8 cellular contexts compared by ENCODE assay signal in the genomic region with DNA sequence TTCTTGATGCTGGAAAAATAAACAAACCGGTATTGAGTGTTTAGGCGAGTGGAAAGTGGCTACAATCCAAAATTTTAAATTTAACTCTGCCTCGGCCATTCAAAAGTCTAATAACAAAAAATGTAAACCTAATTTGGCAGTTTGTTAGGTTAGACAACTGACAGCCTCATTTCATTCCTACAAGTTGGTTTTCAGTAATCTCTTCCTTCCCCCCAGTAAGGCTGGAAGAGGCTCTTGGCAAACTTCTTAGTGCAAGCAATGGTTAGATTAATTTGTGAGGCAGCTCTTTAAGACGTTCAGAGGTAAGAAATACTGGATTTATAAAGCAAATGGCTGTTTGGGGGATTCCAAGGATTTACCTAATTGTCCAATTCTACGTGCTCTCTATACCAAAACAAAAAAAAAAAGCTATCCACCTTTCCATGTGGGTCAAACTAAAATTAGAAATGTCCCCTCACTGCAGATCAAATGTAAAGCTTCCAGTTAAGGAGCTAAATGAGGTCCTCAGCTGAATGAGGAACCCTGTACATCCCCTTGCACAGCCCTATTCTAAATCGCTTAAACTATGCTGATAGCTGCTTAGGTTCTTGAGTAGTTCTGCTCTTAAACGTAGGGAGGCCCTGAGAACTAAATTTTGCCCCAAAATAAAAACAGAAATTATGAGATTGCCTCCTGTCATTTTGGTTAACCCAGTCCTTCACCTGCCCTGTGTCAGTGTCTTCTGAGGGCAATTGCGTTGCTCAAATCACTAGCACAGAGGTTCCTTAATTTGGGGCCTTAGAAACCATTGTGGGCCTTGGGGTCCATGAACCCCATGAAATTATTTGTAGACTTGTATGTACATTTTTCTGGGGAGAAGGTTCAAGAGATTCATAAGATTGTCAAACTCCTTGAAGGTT. TPM values are rescaled to one million over a fixed set of nuclear protein-coding genes. Genes with fewer than 3 reads are reported as not detected.
DNase-seq lines count a peak whose midpoint lies in the region; ATAC-seq, FAIRE-seq and TF ChIP-seq lines count a peak whose summit lies in the region.

No MANE protein-coding gene starts in this region.

- peaks cover 35% of the 10 kb centered on the region for H3K4me1 Mint-ChIP-seq in activated T-cell treated with anti-CD3 and anti-CD28 coated beads, Interleukin-2, amount 50 U/mL, for 72 hours (ENCODE audit: low read depth)
- peaks cover 28% of the 10 kb centered on the region for H3K4me1 Mint-ChIP-seq in activated T-helper 1 cell treated with anti-CD3 and anti-CD28 coated beads, Interleukin-12 subunit alpha, Interleukin-12 subunit beta, Interleukin-2, Interleukin-4 antibody, amounts not matched to agents 30 ng/mL and 10 ng/mL and 1 ng/mL, durations not matched to agents 14 hours and 24 hours and 36 hours (ENCODE audit: low read depth)
- peaks cover 42% of the 10 kb centered on the region for H3K4me1 Mint-ChIP-seq in type B pancreatic cell (ENCODE audit: unreplicated experiment)

- intact Hi-C loops in activated T-helper 1 cell treated with anti-CD3 and anti-CD28 coated beads, Interleukin-12 subunit alpha, Interleukin-12 subunit beta, Interleukin-2, Interleukin-4 antibody, amounts not matched to agents 30 ng/mL and 10 ng/mL and 1 ng/mL, durations not matched to agents 14 hours and 24 hours and 36 hours (cut with micrococcal nuclease): loop anchor here (1.0 kb wide), 1 partner anchor 22 kb away; no protein-coding TSS in a partner anchor

- peak overlapping the region; percentile 70 to 94 (median 92) for H3K4me3 ChIP-seq in keratinocyte (ENCODE audit: control insufficient read depth in 2 of 3, extremely low read depth in 1 of 3, insufficient read depth in 2 of 3, low read depth in 1 of 3, low read length in 3 of 3)

- H3K9me3 Mint-ChIP-seq in activated T-cell treated with anti-CD3 and anti-CD28 coated beads, Interleukin-2, amount 50 U/mL, for 72 hours: no peaks in the 10 kb centered on the region
- no peaks in the 10 kb centered on the region for H3K9me3 Mint-ChIP-seq in activated T-helper 1 cell treated with anti-CD3 and anti-CD28 coated beads, Interleukin-12 subunit alpha, Interleukin-12 subunit beta, Interleukin-2, Interleukin-4 antibody, amounts not matched to agents 30 ng/mL and 10 ng/mL and 1 ng/mL, durations not matched to agents 14 hours and 24 hours and 36 hours
- no peaks in the 10 kb centered on the region for H3K9me3 Mint-ChIP-seq in type B pancreatic cell

- no peaks in the 10 kb centered on the region for H3K9me3 ChIP-seq in keratinocyte (ENCODE audit: control insufficient read depth, low read depth, low read length)

- ATAC-seq in activated T-cell treated with anti-CD3 and anti-CD28 coated beads, Interleukin-2, amount 50 U/mL, for 72 hours (replicated peaks in 1 of 2): no peak

- no peak for FAIRE-seq in keratinocyte (lab: Jason Lieb, UNC)

- no peak overlapping the region for H2AFZ ChIP-seq in keratinocyte (ENCODE audit: control insufficient read depth, low read length)

- H3K4me1 ChIP-seq in keratinocyte (ENCODE audit: control insufficient read depth, extremely low read depth, insufficient read depth, low read length): peaks cover 24% of the 10 kb centered on the region

- H3K27me3 ChIP-seq in keratinocyte (ENCODE audit: control insufficient read depth, extremely low read depth, insufficient read depth, low read length): no peaks in the 10 kb centered on the region

- H3K27ac Mint-ChIP-seq in activated T-cell treated with anti-CD3 and anti-CD28 coated beads, Interleukin-2, amount 50 U/mL, for 72 hours: peak overlapping the region; percentile 100
- H3K27ac Mint-ChIP-seq in activated T-helper 1 cell treated with anti-CD3 and anti-CD28 coated beads, Interleukin-12 subunit alpha, Interleukin-12 subunit beta, Interleukin-2, Interleukin-4 antibody, amounts not matched to agents 30 ng/mL and 10 ng/mL and 1 ng/mL, durations not matched to agents 14 hours and 24 hours and 36 hours: peak overlapping the region; percentile 67
- H3K27ac Mint-ChIP-seq in type B pancreatic cell: peak overlapping the region; percentile 74

- H4K20me1 ChIP-seq in keratinocyte (ENCODE audit: control insufficient read depth, extremely low read depth, insufficient read depth, low read length): peaks cover 10% of the 10 kb centered on the region

- dilution Hi-C loops in keratinocyte (cut with MboI; ENCODE audit: extremely low pct_ligation_motif_present, low sequenced_read_pairs): no loop called here

- TF ChIP-seq CTCF in keratinocyte (optimal IDR thresholded peaks at IDR 0.05 in 1 of 3, IDR thresholded peaks at IDR 0.05 in 1 of 3, conservative IDR thresholded peaks at IDR 0.05 in 1 of 3; ENCODE audit: extremely low read depth in 1 of 3, insufficient read depth in 2 of 3, low read length in 3 of 3) (no peak), type B pancreatic cell (conservative IDR thresholded peaks at IDR 0.05) (no peak), GM13977 (IDR thresholded peaks at IDR 0.05; ENCODE audit: extremely low read depth, insufficient read depth, missing control alignments) (no peak)

- H3K9me1 ChIP-seq in keratinocyte (ENCODE audit: control insufficient read depth, extremely low read depth, insufficient read depth, low read length): no peaks in the 10 kb centered on the region

- peaks cover 35% of the 10 kb centered on the region for H3K79me2 ChIP-seq in keratinocyte (ENCODE audit: control insufficient read depth, insufficient read depth, low read length)

- no peaks in the 10 kb centered on the region for H3K36me3 ChIP-seq in keratinocyte (ENCODE audit: control insufficient read depth in 2 of 2, extremely low read depth in 1 of 2, insufficient read depth in 2 of 2, low read length in 2 of 2)

- no peaks in the 10 kb centered on the region for H3K27me3 Mint-ChIP-seq in activated T-cell treated with anti-CD3 and anti-CD28 coated beads, Interleukin-2, amount 50 U/mL, for 72 hours (ENCODE audit: low read depth)
- no peaks in the 10 kb centered on the region for H3K27me3 Mint-ChIP-seq in activated T-helper 1 cell treated with anti-CD3 and anti-CD28 coated beads, Interleukin-12 subunit alpha, Interleukin-12 subunit beta, Interleukin-2, Interleukin-4 antibody, amounts not matched to agents 30 ng/mL and 10 ng/mL and 1 ng/mL, durations not matched to agents 14 hours and 24 hours and 36 hours (ENCODE audit: insufficient read depth)
- H3K27me3 Mint-ChIP-seq in type B pancreatic cell: peaks cover 10% of the 10 kb centered on the region

- H3K9ac ChIP-seq in keratinocyte (ENCODE audit: control insufficient read depth, extremely low read depth, insufficient read depth, low read length): peak overlapping the region; percentile 94

- H3K4me3 Mint-ChIP-seq in activated T-cell treated with anti-CD3 and anti-CD28 coated beads, Interleukin-2, amount 50 U/mL, for 72 hours: peak overlapping the region; percentile 98 to 99
- peak overlapping the region; percentile 96 for H3K4me3 Mint-ChIP-seq in activated T-helper 1 cell treated with anti-CD3 and anti-CD28 coated beads, Interleukin-12 subunit alpha, Interleukin-12 subunit beta, Interleukin-2, Interleukin-4 antibody, amounts not matched to agents 30 ng/mL and 10 ng/mL and 1 ng/mL, durations not matched to agents 14 hours and 24 hours and 36 hours
- H3K4me3 Mint-ChIP-seq in type B pancreatic cell: peak overlapping the region; percentile 93

- DNase-seq in activated T-cell treated with anti-CD3 and anti-CD28 coated beads, Interleukin-2, amount 50 U/mL, for 72 hours: no peak
- DNase-seq in activated T-cell treated with anti-CD3 and anti-CD28 coated beads for 4 hours (no peak), keratinocyte (ENCODE audit: low read depth, low spot score) (no peak), type B pancreatic cell (ENCODE audit: extremely low spot score, unreplicated experiment) (no peak), NCI-H748 treated with DMSO at 0.1 percent for 48 hours (lab: John Stamatoyannopoulos, UW) (no peak), GM13977 (ENCODE audit: low spot score) (no peak), mesenteric fat pad (ENCODE audit: low spot score) (no peak)
- DNase-seq in activated T-helper 1 cell treated with anti-CD3 and anti-CD28 coated beads, Interleukin-12 subunit alpha, Interleukin-12 subunit beta, Interleukin-2, Interleukin-4 antibody, amounts not matched to agents 30 ng/mL and 10 ng/mL and 1 ng/mL, durations not matched to agents 14 hours and 24 hours and 36 hours (ENCODE audit: low spot score): no peak

- H3K4me2 ChIP-seq in keratinocyte (ENCODE audit: control insufficient read depth, extremely low read depth, insufficient read depth, low read depth, low read length): peak overlapping the region; percentile 90

- in situ Hi-C loops in GM13977 (cut with MboI; ENCODE audit: low pct_unique_long_range_greater_than_20kb, low sequenced_read_pairs, unreplicated experiment): no loop called here

- H3K36me3 Mint-ChIP-seq in activated T-cell treated with anti-CD3 and anti-CD28 coated beads, Interleukin-2, amount 50 U/mL, for 72 hours (ENCODE audit: insufficient read depth in 2 of 2): peaks cover 13 to 26% of the 10 kb centered on the region in 2 donors
- H3K36me3 Mint-ChIP-seq in activated T-helper 1 cell treated with anti-CD3 and anti-CD28 coated beads, Interleukin-12 subunit alpha, Interleukin-12 subunit beta, Interleukin-2, Interleukin-4 antibody, amounts not matched to agents 30 ng/mL and 10 ng/mL and 1 ng/mL, durations not matched to agents 14 hours and 24 hours and 36 hours (ENCODE audit: low read depth): peaks cover 17% of the 10 kb centered on the region
- peaks cover 5% of the 10 kb centered on the region for H3K36me3 Mint-ChIP-seq in type B pancreatic cell

- H3K27ac ChIP-seq in keratinocyte (ENCODE audit: control insufficient read depth, insufficient read depth, low read length): peak overlapping the region; percentile 82

RNA-seq across cellular contexts. Expression of a gene that starts 2.9 kb away (rescaled TPM):
- 10 to 100 TPM; 58.0 to 63.3 TPM for total RNA-seq in activated T-cell treated with anti-CD3 and anti-CD28 coated beads, Interleukin-2, amount 50 U/mL, for 72 hours
- total RNA-seq in activated T-helper 1 cell treated with anti-CD3 and anti-CD28 coated beads, Interleukin-12 subunit alpha, Interleukin-12 subunit beta, Interleukin-2, Interleukin-4 antibody, amounts not matched to agents 30 ng/mL and 10 ng/mL and 1 ng/mL, durations not matched to agents 14 hours and 24 hours and 36 hours: 65.9 and 67.9 TPM in 2 replicates
- 15.3 to 22.2 TPM (median 19.9 TPM) in 3 replicates for polyA plus RNA-seq in keratinocyte
- polyA plus RNA-seq in keratinocyte (2011; ENCODE audit: low read depth): 17.4 TPM
- polyA plus RNA-seq in keratinocyte (2011; cell fraction: cytosol; rRNA removed): 13.2 and 16.9 TPM in 2 replicates
- polyA plus RNA-seq in keratinocyte (2011; cell fraction: nucleus; rRNA removed): 55.2 and 57.6 TPM in 2 replicates
- polyA plus RNA-seq in keratinocyte (2012; ENCODE audit: low replicate concordance): 20.4 and 40.9 TPM in 2 replicates
- polyA minus RNA-seq in keratinocyte: 6.6 to 11.5 TPM (median 6.8 TPM) in 3 replicates
- 13.8 TPM for polyA minus RNA-seq in keratinocyte (2011; cell fraction: cytosol; rRNA and poly(A)+ RNA removed)
- 12.7 and 19.0 TPM in 2 replicates for polyA minus RNA-seq in keratinocyte (2011; cell fraction: nucleus; rRNA and poly(A)+ RNA removed)
- total RNA-seq in type B pancreatic cell (ENCODE audit: low replicate concordance) (27.5 and 34.5 TPM in 2 replicates), mesenteric fat pad (42.1 TPM)

RNA-seq across cellular contexts. Expression of a gene that starts 10.5 kb away (rescaled TPM):
- total RNA-seq in activated T-cell treated with anti-CD3 and anti-CD28 coated beads, Interleukin-2, amount 50 U/mL, for 72 hours: 10 to 100 TPM; 12.5 to 13.0 TPM
- 6.7 and 7.1 TPM in 2 replicates for total RNA-seq in activated T-helper 1 cell treated with anti-CD3 and anti-CD28 coated beads, Interleukin-12 subunit alpha, Interleukin-12 subunit beta, Interleukin-2, Interleukin-4 antibody, amounts not matched to agents 30 ng/mL and 10 ng/mL and 1 ng/mL, durations not matched to agents 14 hours and 24 hours and 36 hours
- 2.3 to 3.4 TPM (median 3.1 TPM) in 3 replicates for polyA plus RNA-seq in keratinocyte
- 1.1 TPM for polyA plus RNA-seq in keratinocyte (2011; ENCODE audit: low read depth)
- 1.3 and 3.0 TPM in 2 replicates for polyA plus RNA-seq in keratinocyte (2011; cell fraction: cytosol; rRNA removed)
- polyA plus RNA-seq in keratinocyte (2011; cell fraction: nucleus; rRNA removed): 1.7 and 2.3 TPM in 2 replicates
- 1.7 and 3.3 TPM in 2 replicates for polyA plus RNA-seq in keratinocyte (2012; ENCODE audit: low replicate concordance)
- polyA minus RNA-seq in keratinocyte: 0.63 to 2.7 TPM (median 1.4 TPM) in 3 replicates
- polyA minus RNA-seq in keratinocyte (2011; cell fraction: cytosol; rRNA and poly(A)+ RNA removed): 2.1 TPM
- 0.74 and 0.93 TPM in 2 replicates for polyA minus RNA-seq in keratinocyte (2011; cell fraction: nucleus; rRNA and poly(A)+ RNA removed)
- total RNA-seq in type B pancreatic cell (ENCODE audit: low replicate concordance) (5.3 and 11.5 TPM in 2 replicates), mesenteric fat pad (5.1 TPM)

RNA-seq across cellular contexts. Expression of a gene that starts 15.7 kb away (rescaled TPM):
- total RNA-seq in activated T-cell treated with anti-CD3 and anti-CD28 coated beads, Interleukin-2, amount 50 U/mL, for 72 hours: 10 to 100 TPM; 17.9 to 20.1 TPM
- total RNA-seq in activated T-helper 1 cell treated with anti-CD3 and anti-CD28 coated beads, Interleukin-12 subunit alpha, Interleukin-12 subunit beta, Interleukin-2, Interleukin-4 antibody, amounts not matched to agents 30 ng/mL and 10 ng/mL and 1 ng/mL, durations not matched to agents 14 hours and 24 hours and 36 hours: 11.3 and 12.5 TPM in 2 replicates
- 2.6 to 4.4 TPM (median 2.8 TPM) in 3 replicates for polyA plus RNA-seq in keratinocyte
- 4.6 TPM for polyA plus RNA-seq in keratinocyte (2011; ENCODE audit: low read depth)
- 1.8 and 2.8 TPM in 2 replicates for polyA plus RNA-seq in keratinocyte (2011; cell fraction: cytosol; rRNA removed)
- polyA plus RNA-seq in keratinocyte (2011; cell fraction: nucleus; rRNA removed): 7.9 and 11.8 TPM in 2 replicates
- polyA plus RNA-seq in keratinocyte (2012; ENCODE audit: low replicate concordance): 3.5 and 7.2 TPM in 2 replicates
- 1.3 to 3.9 TPM (median 3.9 TPM) in 3 replicates for polyA minus RNA-seq in keratinocyte
- 5.0 TPM for polyA minus RNA-seq in keratinocyte (2011; cell fraction: cytosol; rRNA and poly(A)+ RNA removed)
- 3.8 and 7.3 TPM in 2 replicates for polyA minus RNA-seq in keratinocyte (2011; cell fraction: nucleus; rRNA and poly(A)+ RNA removed)
- total RNA-seq in type B pancreatic cell (ENCODE audit: low replicate concordance) (9.8 and 11.5 TPM in 2 replicates), mesenteric fat pad (10.9 TPM)

RNA-seq across cellular contexts. Expression of a gene that starts 18.8 kb away (rescaled TPM):
- 1 to 10 TPM; 3.1 to 4.5 TPM for total RNA-seq in activated T-cell treated with anti-CD3 and anti-CD28 coated beads, Interleukin-2, amount 50 U/mL, for 72 hours
- total RNA-seq in activated T-helper 1 cell treated with anti-CD3 and anti-CD28 coated beads, Interleukin-12 subunit alpha, Interleukin-12 subunit beta, Interleukin-2, Interleukin-4 antibody, amounts not matched to agents 30 ng/mL and 10 ng/mL and 1 ng/mL, durations not matched to agents 14 hours and 24 hours and 36 hours: 2.4 and 4.3 TPM in 2 replicates
- polyA plus RNA-seq in keratinocyte: 53.3 to 86.4 TPM (median 75.7 TPM) in 3 replicates
- polyA plus RNA-seq in keratinocyte (2011; ENCODE audit: low read depth): 27.6 TPM
- 44.0 and 93.3 TPM in 2 replicates for polyA plus RNA-seq in keratinocyte (2011; cell fraction: cytosol; rRNA removed)
- polyA plus RNA-seq in keratinocyte (2011; cell fraction: nucleus; rRNA removed): 46.4 and 64.5 TPM in 2 replicates
- polyA plus RNA-seq in keratinocyte (2012; ENCODE audit: low replicate concordance): 32.9 and 85.2 TPM in 2 replicates
- 77.9 to 252 TPM (median 124 TPM) in 3 replicates for polyA minus RNA-seq in keratinocyte
- 136 TPM for polyA minus RNA-seq in keratinocyte (2011; cell fraction: cytosol; rRNA and poly(A)+ RNA removed)
- 45.5 and 47.5 TPM in 2 replicates for polyA minus RNA-seq in keratinocyte (2011; cell fraction: nucleus; rRNA and poly(A)+ RNA removed)
- total RNA-seq in type B pancreatic cell (ENCODE audit: low replicate concordance) (45.8 and 56.1 TPM in 2 replicates), mesenteric fat pad (64.2 TPM)
